Comparison of ENCODE assay signal across 23 cellular contexts in the genomic region with DNA sequence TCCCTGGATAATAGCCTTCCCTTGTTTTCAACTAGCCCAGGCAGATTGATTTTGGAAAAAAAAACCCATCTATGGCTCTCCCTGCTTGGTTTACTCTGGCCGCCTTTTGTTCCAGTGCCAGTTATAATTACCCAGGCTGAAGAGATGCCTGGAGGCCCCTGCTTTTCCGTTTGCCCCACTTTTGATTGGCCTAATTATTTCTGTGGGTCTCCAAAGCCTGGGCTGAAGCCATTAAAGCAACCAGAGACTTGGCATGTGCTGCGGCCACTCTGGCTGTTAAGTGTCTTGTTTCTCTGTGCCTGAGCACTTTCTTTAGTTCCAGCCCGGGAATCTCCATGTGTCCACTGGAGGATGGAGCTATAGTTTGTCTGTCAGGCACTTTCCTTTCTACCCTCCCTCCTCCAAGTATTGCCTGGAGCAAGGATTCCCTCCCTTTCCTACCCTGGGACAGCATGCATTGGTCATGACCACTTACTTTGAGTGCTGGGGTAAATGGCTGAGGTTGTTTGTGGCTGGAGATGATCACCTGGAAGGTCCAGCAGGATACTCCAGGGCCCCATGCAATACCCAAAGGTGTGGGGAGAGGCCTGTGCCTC.
DNase-seq lines count a peak whose midpoint lies in the region; FAIRE-seq and TF ChIP-seq lines count a peak whose summit lies in the region.
"Had no signal": no experiment of that assay in that cellular context is flagged by ENCODE, and none has a peak within 500 bp of the region (broad histone marks: within the 10 kb centered on the region; RNA-seq: fewer than 3 reads in every experiment).

No MANE protein-coding gene starts in this region.

- TF ChIP-seq POLR2A in thyroid gland (IDR thresholded peaks at IDR 0.05) (no peak), GM12892 (IDR thresholded peaks at IDR 0.05; ENCODE audit: low read depth, low read length) (no peak), erythroblast (IDR thresholded peaks at IDR 0.05; ENCODE audit: low read length) (no peak)

- H3K4me1 ChIP-seq in thyroid gland: peaks cover 15 to 29% of the 10 kb centered on the region in 2 donors

- intact Hi-C loops in thyroid gland (cut with DNase I): no loop called here

- no peak overlapping the region for H3K27ac ChIP-seq in thyroid gland
- H3K27ac ChIP-seq: brain microvascular endothelial cell, neutrophil, SJSA1, skin epidermis, upper lobe of right lung had no signal

- H3K36me3 ChIP-seq in thyroid gland: no peaks in the 10 kb centered on the region
- H3K36me3 ChIP-seq: brain microvascular endothelial cell, neutrophil had no signal

- no peak for FAIRE-seq in GM12892 (lab: Jason Lieb, UNC)
- FAIRE-seq: A204.1, colon, HTR-8/SVneo had no signal

- H3K27me3 ChIP-seq in thyroid gland: no peaks in the 10 kb centered on the region
- H3K27me3 ChIP-seq: brain microvascular endothelial cell, esophagus muscularis mucosa, neutrophil, SJSA1, upper lobe of right lung had no signal

- TF ChIP-seq CTCF in thyroid gland (IDR thresholded peaks at IDR 0.05): no peak

- H3K4me3 ChIP-seq in thyroid gland (replicated peaks in 1 of 3): no peak overlapping the region
- H3K4me3 ChIP-seq: esophagus muscularis mucosa, SJSA1, skin epidermis, upper lobe of right lung had no signal

- WGBS in thyroid gland, 2 donors: 33% methylated on average over 4 of the region's 4 CpGs

- no peaks in the 10 kb centered on the region for H3K9me3 ChIP-seq in thyroid gland
- H3K9me3 ChIP-seq: esophagus muscularis mucosa, neutrophil, SJSA1, upper lobe of right lung had no signal

- DNase-seq in NCI-H2196 (lab: John Stamatoyannopoulos, UW; ENCODE audit: unreplicated experiment): peak; percentile 5
- no peak for DNase-seq in NCI-H2196 treated with DMSO at 0.1 percent for 48 hours (lab: John Stamatoyannopoulos, UW; ENCODE audit: unreplicated experiment)
- DNase-seq in astrocyte of the hippocampus (ENCODE audit: low read depth, low spot score): peak; percentile 74
- DNase-seq in hippocampal formation (lab: John Stamatoyannopoulos, UW): peak; percentile 12 to 44
- DNase-seq in thyroid gland: peak; percentile 74 to 80
- no peak for DNase-seq in DMS53 (lab: John Stamatoyannopoulos, UW)
- no peak for DNase-seq in GM12892 (ENCODE audit: insufficient read length)
- DNase-seq in erythroblast (lab: John Stamatoyannopoulos, UW): no peak
- DNase-seq: activated CD4-positive, CD25-positive, alpha-beta regulatory T cell treated with anti-CD3 and anti-CD28 coated beads, Interleukin-2, amount 50 U/mL, for 72 hours; activated effector memory CD4-positive, alpha-beta T cell treated with anti-CD3 and anti-CD28 coated beads, Interleukin-2, amount 50 U/mL, for 16 hours; brain microvascular endothelial cell; effector memory CD8-positive, alpha-beta T cell; GOT3; KG1; NCI-H1930; upper lobe of right lung had no signal

Comparison
In these comparisons a context has a peak if more than half of its experiments do, and no peak if none do; other contexts are left out.
1. DNase-seq: peak in NCI-H2196 (single experiment), astrocyte of the hippocampus (single experiment), hippocampal formation (2 of 2) and thyroid gland (2 of 2); none in NCI-H2196 treated with DMSO at 0.1 percent for 48 hours (single experiment), DMS53 (single experiment), GM12892 (single experiment) and erythroblast (0 of 2).